28 cellular contexts compared by ENCODE assay signal in the genomic region with DNA sequence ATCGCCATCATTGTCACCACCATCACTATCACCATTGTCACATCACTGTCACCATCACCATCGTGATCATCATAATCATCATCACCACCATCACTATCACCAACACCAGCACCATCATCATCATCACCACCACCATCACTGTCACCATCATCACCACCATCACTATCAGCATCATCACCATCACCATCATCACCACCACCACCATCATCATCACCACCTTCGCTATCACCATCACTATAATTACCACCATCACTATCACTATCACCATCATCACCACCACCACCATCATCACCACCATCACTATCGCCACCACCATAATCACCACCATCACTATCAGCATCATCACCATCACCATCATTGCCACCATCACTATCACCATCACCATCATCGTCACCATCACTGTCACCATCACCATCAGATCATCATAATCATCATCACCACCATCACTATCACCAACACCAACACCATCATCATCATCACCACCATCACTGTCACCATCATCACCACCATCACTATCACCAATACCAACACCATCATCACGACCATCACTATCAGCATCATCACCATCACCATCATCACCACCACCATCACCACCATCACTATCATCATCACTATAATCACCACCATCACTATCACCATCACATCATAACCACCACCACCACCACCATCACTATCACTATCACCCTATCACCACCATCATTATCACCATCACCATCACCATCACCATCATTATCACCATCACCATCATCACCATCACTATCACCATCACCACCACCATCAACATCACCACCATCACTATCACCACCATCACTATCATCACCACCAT. TPM values are rescaled to one million over a fixed set of nuclear protein-coding genes. Genes with fewer than 3 reads are reported as not detected.
DNase-seq lines count a peak whose midpoint lies in the region; ATAC-seq, FAIRE-seq and TF ChIP-seq lines count a peak whose summit lies in the region.
"Had no signal": no experiment of that assay in that cellular context is flagged by ENCODE, and none has a peak within 500 bp of the region (broad histone marks: within the 10 kb centered on the region; RNA-seq: fewer than 3 reads in every experiment).

No MANE protein-coding gene starts in this region.

- no peaks in the 10 kb centered on the region for H3K27me3 Mint-ChIP-seq in central memory CD8-positive, alpha-beta T cell
- no peaks in the 10 kb centered on the region for H3K27me3 Mint-ChIP-seq in natural killer cell (ENCODE audit: low read depth in 2 of 2)
- H3K27me3 Mint-ChIP-seq: CD4-positive, alpha-beta memory T cell had no signal

- H3K36me3 ChIP-seq in effector memory CD4-positive, alpha-beta T cell (ENCODE audit: control insufficient read depth, insufficient read depth, low read length): no peaks in the 10 kb centered on the region
- no peaks in the 10 kb centered on the region for H3K36me3 ChIP-seq in body of pancreas (replicated peaks in 1 of 2; ENCODE audit: insufficient read depth in 1 of 2, low read depth in 2 of 2)

- H3K27ac ChIP-seq in effector memory CD4-positive, alpha-beta T cell (ENCODE audit: insufficient read depth, low read length, poor library complexity, severe bottlenecking): no peak overlapping the region
- no peak overlapping the region for H3K27ac ChIP-seq in body of pancreas
- H3K27ac ChIP-seq: A549 had no signal

- FAIRE-seq in GM12892 (lab: Jason Lieb, UNC): peak; percentile 40
- peak; percentile 100 for FAIRE-seq in HTR-8/SVneo (lab: Jason Lieb, UNC)
- FAIRE-seq: A549, GM19239, H54 had no signal

- H3K9me3 Mint-ChIP-seq in central memory CD8-positive, alpha-beta T cell: no peaks in the 10 kb centered on the region
- H3K9me3 Mint-ChIP-seq in natural killer cell: no peaks in the 10 kb centered on the region
- H3K9me3 Mint-ChIP-seq: CD4-positive, alpha-beta memory T cell had no signal

- H3K4me1 ChIP-seq in effector memory CD4-positive, alpha-beta T cell (ENCODE audit: control insufficient read depth, insufficient read depth, low read length, poor library complexity, severe bottlenecking): no peaks in the 10 kb centered on the region
- no peaks in the 10 kb centered on the region for H3K4me1 ChIP-seq in body of pancreas
- H3K4me1 ChIP-seq: A549, Caco-2 had no signal

- 86 to 91% methylated on average over 6 of the region's 6 CpGs for WGBS in body of pancreas, 2 donors

- intact Hi-C loops in natural killer cell (cut with micrococcal nuclease): no loop called here
- intact Hi-C loops in body of pancreas (cut with DNase I): no loop called here

- TF ChIP-seq CTCF in natural killer cell (IDR thresholded peaks at IDR 0.05): no peak
- TF ChIP-seq CTCF in body of pancreas (IDR thresholded peaks at IDR 0.05): no peak

- no peaks in the 10 kb centered on the region for H3K9me3 ChIP-seq in effector memory CD4-positive, alpha-beta T cell (ENCODE audit: control insufficient read depth, low read length)
- H3K9me3 ChIP-seq in body of pancreas: no peaks in the 10 kb centered on the region
- H3K9me3 ChIP-seq: A549, Caco-2, SK-N-SH had no signal

- peaks cover 5% of the 10 kb centered on the region for H3K4me1 Mint-ChIP-seq in central memory CD8-positive, alpha-beta T cell
- peaks cover 0 to 10% of the 10 kb centered on the region in 2 donors for H3K4me1 Mint-ChIP-seq in natural killer cell

- H3K27ac Mint-ChIP-seq in central memory CD8-positive, alpha-beta T cell (ENCODE audit: low read depth): no peak overlapping the region
- no peak overlapping the region for H3K27ac Mint-ChIP-seq in natural killer cell

- H3K36me3 Mint-ChIP-seq in central memory CD8-positive, alpha-beta T cell (ENCODE audit: insufficient read depth): no peaks in the 10 kb centered on the region
- no peaks in the 10 kb centered on the region for H3K36me3 Mint-ChIP-seq in natural killer cell

- H3K4me3 Mint-ChIP-seq in central memory CD8-positive, alpha-beta T cell: no peak overlapping the region
- no peak overlapping the region for H3K4me3 Mint-ChIP-seq in natural killer cell

- peak; percentile 21 for ATAC-seq in central memory CD8-positive, alpha-beta T cell (replicated peaks; ENCODE audit: extremely low read depth, poor library complexity, severe bottlenecking)
- ATAC-seq in natural killer cell (peak; percentile 38 to 62 (median 55)), body of pancreas (no peak)
- ATAC-seq: A549, PC-3 had no signal

- no peak overlapping the region for H3K4me3 ChIP-seq in effector memory CD4-positive, alpha-beta T cell (ENCODE audit: insufficient read depth, low read depth, low read length, poor library complexity, severe bottlenecking)
- H3K4me3 ChIP-seq in body of pancreas: no peak overlapping the region
- H3K4me3 ChIP-seq: A549 had no signal

- DNase-seq in GM12892 (ENCODE audit: insufficient read length) (no peak), HTR-8/SVneo (ENCODE audit: insufficient read length, low spot score) (no peak), natural killer cell (no peak), NCI-H1694 (lab: John Stamatoyannopoulos, UW) (no peak), HK-2 (ENCODE audit: unreplicated experiment) (no peak), body of pancreas (no peak)
- no peak for DNase-seq in central memory CD8-positive, alpha-beta T cell (ENCODE audit: low spot score in 2 of 2)
- no peak for DNase-seq in effector memory CD4-positive, alpha-beta T cell
- DNase-seq: C1 segment of cervical spinal cord; Caco-2; CD4-positive, alpha-beta memory T cell; DMS79; EL; GDM1; Kasumi-1; MV-4-11; NCI-H1105; NCI-H1436 treated with DMSO at 0.1 percent for 48 hours; NCI-H1930; NCI-H2107; NCI-H524 treated with DMSO at 0.1 percent for 48 hours; NCI-H774; PC-3; SK-N-SH; SW 1271 had no signal

- H3K27me3 ChIP-seq in effector memory CD4-positive, alpha-beta T cell (replicated peaks; ENCODE audit: control insufficient read depth, insufficient read depth, low read length, poor library complexity, severe bottlenecking): no peaks in the 10 kb centered on the region
- H3K27me3 ChIP-seq in body of pancreas: no peaks in the 10 kb centered on the region

- TF ChIP-seq POLR2A in GM12892 (IDR thresholded peaks at IDR 0.05; ENCODE audit: low read depth, low read length): no peak
- no peak for TF ChIP-seq POLR2A in body of pancreas (IDR thresholded peaks at IDR 0.05)

RNA-seq across cellular contexts. Expression of a gene that starts 6.0 kb away (rescaled TPM):
- 14.9 TPM for polyA plus RNA-seq in GM12892 (2012; ENCODE audit: missing spikeins)
- total RNA-seq in natural killer cell (10 to 100 TPM; 12.6 to 20.2 (median 19.5) TPM), body of pancreas (10 to 100 TPM; 12.2 to 17.5 TPM)
